In the genomic region with DNA sequence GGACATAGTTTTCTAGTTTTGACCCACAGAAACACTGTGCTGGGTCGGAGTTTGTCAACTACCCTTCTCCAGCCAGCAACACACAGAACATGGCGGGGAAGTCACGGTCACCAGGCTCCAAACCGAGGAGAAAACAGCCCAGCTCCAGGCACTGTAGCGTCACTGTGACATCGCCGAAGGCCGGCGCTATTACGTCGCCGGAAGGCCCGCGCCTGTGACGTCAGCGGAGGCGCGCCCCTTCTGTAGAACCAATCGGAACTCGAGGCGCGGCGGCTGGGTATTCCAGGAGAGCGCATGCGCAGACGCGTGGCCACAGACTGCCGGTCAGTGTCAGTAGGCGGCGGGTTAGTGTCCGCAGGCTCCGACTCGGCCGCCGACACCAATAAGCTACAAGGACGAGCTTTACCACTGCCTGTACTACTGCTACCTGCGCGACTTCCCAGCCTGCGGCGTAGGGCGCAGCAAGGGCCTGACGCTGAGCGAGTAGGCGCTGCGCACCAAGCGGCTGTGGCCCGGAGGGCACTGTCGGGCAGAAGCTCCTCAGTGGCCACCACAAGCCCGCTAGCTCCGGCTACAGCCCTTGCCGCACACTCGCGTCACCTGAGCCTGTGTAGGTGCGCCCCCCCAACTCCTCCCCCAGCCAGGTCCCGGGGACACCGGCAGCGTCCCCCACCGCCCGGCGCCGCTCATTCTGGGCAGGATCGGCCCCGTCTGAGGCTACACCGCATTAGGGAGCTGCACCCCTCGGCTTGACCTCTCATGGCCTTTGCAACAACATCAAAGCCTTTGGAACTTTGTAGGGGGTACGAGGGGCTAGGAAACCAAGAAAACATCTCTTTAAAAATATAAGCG, we compare ENCODE assay signal across 8 cellular contexts. TPM values are rescaled to one million over a fixed set of nuclear protein-coding genes. Genes with fewer than 3 reads are reported as not detected.
DNase-seq lines count a peak whose midpoint lies in the region; ATAC-seq, FAIRE-seq and TF ChIP-seq lines count a peak whose summit lies in the region.

No MANE protein-coding gene starts in this region.

- no peaks in the 10 kb centered on the region for H3K9me3 Mint-ChIP-seq in type B pancreatic cell

- H3K27me3 Mint-ChIP-seq in T-helper 17 cell = no peaks in the 10 kb centered on the region
- no peaks in the 10 kb centered on the region for H3K27me3 Mint-ChIP-seq in type B pancreatic cell

- H3K4me3 Mint-ChIP-seq in T-helper 17 cell (peak overlapping the region; percentile 89), type B pancreatic cell (peak overlapping the region; percentile 88)

- no peaks in the 10 kb centered on the region for H3K9me3 ChIP-seq in T-helper 17 cell (ENCODE audit: control insufficient read depth, low read length, poor library complexity, severe bottlenecking)

- peak; percentile 50 for TF ChIP-seq CTCF in type B pancreatic cell (conservative IDR thresholded peaks at IDR 0.05)

- DNase-seq in GM12892 (ENCODE audit: insufficient read length) (peak; percentile 83), NCI-H146 treated with DMSO at 0.1 percent for 48 hours (lab: John Stamatoyannopoulos, UW; ENCODE audit: unreplicated experiment) (peak; percentile 95), T-helper 17 cell (peak; percentile 77 to 89 (median 79)), amygdala (lab: John Stamatoyannopoulos, UW) (peak; percentile 74 to 98 (median 92)), left cardiac atrium (peak; percentile 99), posterior cingulate gyrus (peak; percentile 94 to 99 (median 96)), type B pancreatic cell (ENCODE audit: extremely low spot score, unreplicated experiment) (peak; percentile 98)

- no peak; the same call in 1 of the 2 replicates for TF ChIP-seq POLR2A in GM12892 (IDR thresholded peaks at IDR 0.05; ENCODE audit: low read depth, low read length)

- FAIRE-seq in GM12892 (lab: Jason Lieb, UNC) = peak; percentile 68

- H3K36me3 Mint-ChIP-seq in T-helper 17 cell (ENCODE audit: low read depth) (no peaks in the 10 kb centered on the region), type B pancreatic cell (no peaks in the 10 kb centered on the region)

- ATAC-seq in HG02840 (IDR thresholded peaks at IDR 0.05; ENCODE audit: low FRiP score, unreplicated experiment) (peak; percentile 80), T-helper 17 cell (peak; percentile 95), left cardiac atrium (peak; percentile 97 to 99)

- H3K27ac Mint-ChIP-seq in T-helper 17 cell (peak overlapping the region; percentile 93), type B pancreatic cell (peak overlapping the region; percentile 96)

- intact Hi-C loops in left cardiac atrium (cut with DNase I) = no loop called here
- intact Hi-C loops in posterior cingulate gyrus (cut with DNase I) = no loop called here

- H3K4me1 Mint-ChIP-seq in T-helper 17 cell = no peaks in the 10 kb centered on the region
- H3K4me1 Mint-ChIP-seq in type B pancreatic cell (ENCODE audit: unreplicated experiment) = no peaks in the 10 kb centered on the region

RNA-seq across cellular contexts. Expression of a gene that starts 35.1 kb away (rescaled TPM):
- not detected for polyA plus RNA-seq in GM12892 (2012; ENCODE audit: missing spikeins)
- total RNA-seq in T-helper 17 cell (not detected), left cardiac atrium (10 to 100 TPM; 19.7 to 27.4 TPM), type B pancreatic cell (ENCODE audit: low replicate concordance) (4.0 and 8.4 TPM in 2 replicates)

Comparison
In these comparisons a context has a peak if more than half of its experiments do, and no peak if none do; other contexts are left out.
1. Peak in every context shown above with its lines: DNase-seq and ATAC-seq.